Comparison of ENCODE assay signal across 30 cellular contexts in the genomic region with DNA sequence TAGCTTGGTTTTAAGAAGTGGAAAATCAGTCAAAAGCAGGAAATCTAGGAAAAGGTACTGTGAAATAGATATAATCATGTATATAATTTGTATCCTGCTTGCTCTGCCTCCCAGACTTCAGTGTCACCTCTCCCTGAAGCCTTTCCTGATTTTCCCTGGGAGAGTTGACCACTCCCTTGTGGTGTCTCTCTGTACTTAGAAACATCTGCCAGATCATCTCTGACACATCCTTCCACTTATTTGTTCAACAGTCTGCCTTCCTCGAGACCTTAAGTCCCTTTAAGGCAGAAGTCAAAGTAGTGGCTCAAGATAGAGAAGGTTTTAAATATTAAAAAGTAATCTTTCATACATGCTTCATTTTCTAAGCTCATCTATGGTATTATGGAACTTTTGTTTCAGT.
DNase-seq lines count a peak whose midpoint lies in the region; ATAC-seq and TF ChIP-seq lines count a peak whose summit lies in the region.
"Had no signal": no experiment of that assay in that cellular context is flagged by ENCODE, and none has a peak within 500 bp of the region (broad histone marks: within the 10 kb centered on the region; RNA-seq: fewer than 3 reads in every experiment).

No MANE protein-coding gene starts in this region.

- H3K9me3 Mint-ChIP-seq in stimulated activated naive B cell treated with anti-CD40 and anti-IgM and Interleukin-4, amounts not matched to agents 10 μg/mL and 1 μg/mL and 100 μg/mL, for 72 hours, result no peaks in the 10 kb centered on the region
- H3K9me3 Mint-ChIP-seq: central memory CD8-positive, alpha-beta T cell; HFFc6; type B pancreatic cell had no signal

- peaks cover 16 to 26% of the 10 kb centered on the region in 2 donors for H3K36me3 Mint-ChIP-seq in stimulated activated naive B cell treated with anti-CD40 and anti-IgM and Interleukin-4, amounts not matched to agents 10 μg/mL and 1 μg/mL and 100 μg/mL, for 72 hours

- TF ChIP-seq CTCF in A673 (conservative IDR thresholded peaks at IDR 0.05; ENCODE audit: low read depth, low read length) (no peak), foreskin keratinocyte (conservative IDR thresholded peaks at IDR 0.05) (no peak)

- H3K4me1 Mint-ChIP-seq in stimulated activated naive B cell treated with anti-CD40 and anti-IgM and Interleukin-4, amounts not matched to agents 10 μg/mL and 1 μg/mL and 100 μg/mL, for 72 hours, result peaks cover 0 to 3% of the 10 kb centered on the region in 2 donors

- no peaks in the 10 kb centered on the region for H3K9me3 ChIP-seq in A673 (ENCODE audit: low read depth, low read length, poor library complexity, severe bottlenecking)
- H3K9me3 ChIP-seq: BLaER1, right atrium auricular region, SK-N-SH, spleen had no signal

- peak overlapping the region; percentile 1 for H3K4me3 ChIP-seq in A673 (ENCODE audit: low read depth, low read length, poor library complexity, severe bottlenecking)
- H3K4me3 ChIP-seq: BLaER1, lung, right atrium auricular region, spleen had no signal

- POLR2A ChIA-PET in A673 (lab: Charles Lee; ENCODE audit: low non-redundant PET), result no interaction called here

- peak; percentile 63 for DNase-seq in A673 (ENCODE audit: low spot score)
- peak; percentile 7 for DNase-seq in HCEC 1CT
- peak; percentile 27 for DNase-seq in RPMI7951 (ENCODE audit: low read depth)
- peak in 1 of 2 donors; percentile 9 for DNase-seq in foreskin keratinocyte
- DNase-seq in NCI-H510A treated with DMSO at 0.1 percent for 48 hours (lab: John Stamatoyannopoulos, UW), result no peak
- DNase-seq in stimulated activated naive B cell treated with anti-CD40 and anti-IgM and Interleukin-4, amounts not matched to agents 10 μg/mL and 1 μg/mL and 100 μg/mL, for 72 hours, result no peak
- DNase-seq: activated CD4-positive, alpha-beta T cell treated with anti-CD3 and anti-CD28 coated beads for 48 hours; activated CD8-positive, alpha-beta memory T cell treated with anti-CD3 and anti-CD28 coated beads for 24 hours; activated effector memory CD4-positive, alpha-beta T cell treated with anti-CD3 and anti-CD28 coated beads, Interleukin-2, amount 50 U/mL, for 16 hours; dermis blood vessel endothelial cell; DMS79; HFFc6; Kasumi-1; NCI-H1048; NCI-H1694 treated with DMSO at 0.1 percent for 48 hours; NCI-H2171; NCI-H526; SK-N-SH; spleen; substantia nigra; T-helper 2 cell had no signal

- H3K27me3 Mint-ChIP-seq in stimulated activated naive B cell treated with anti-CD40 and anti-IgM and Interleukin-4, amounts not matched to agents 10 μg/mL and 1 μg/mL and 100 μg/mL, for 72 hours, result no peaks in the 10 kb centered on the region
- H3K27me3 Mint-ChIP-seq: central memory CD8-positive, alpha-beta T cell; type B pancreatic cell had no signal

- H3K27me3 ChIP-seq in A673 (replicated peaks; ENCODE audit: insufficient read depth, low read depth, low read length, poor library complexity), result no peaks in the 10 kb centered on the region
- H3K27me3 ChIP-seq in foreskin keratinocyte, result no peaks in the 10 kb centered on the region
- H3K27me3 ChIP-seq: BLaER1, right atrium auricular region, spleen had no signal

- no peaks in the 10 kb centered on the region for H3K36me3 ChIP-seq in A673 (ENCODE audit: insufficient read depth, low read length, poor library complexity, severe bottlenecking)
- H3K36me3 ChIP-seq: right atrium auricular region had no signal

- H3K27ac Mint-ChIP-seq in stimulated activated naive B cell treated with anti-CD40 and anti-IgM and Interleukin-4, amounts not matched to agents 10 μg/mL and 1 μg/mL and 100 μg/mL, for 72 hours, result no peak overlapping the region
- H3K27ac Mint-ChIP-seq: HFFc6, type B pancreatic cell had no signal

- CTCF ChIA-PET in A673 (lab: Charles Lee), result no interaction called here

- H3K4me1 ChIP-seq in A673 (ENCODE audit: insufficient read depth, low read length, poor library complexity, severe bottlenecking), result peaks cover 75% of the 10 kb centered on the region
- H3K4me1 ChIP-seq in foreskin keratinocyte, result no peaks in the 10 kb centered on the region
- H3K4me1 ChIP-seq: right atrium auricular region, spleen had no signal

- no peak overlapping the region for H3K4me3 Mint-ChIP-seq in stimulated activated naive B cell treated with anti-CD40 and anti-IgM and Interleukin-4, amounts not matched to agents 10 μg/mL and 1 μg/mL and 100 μg/mL, for 72 hours
- H3K4me3 Mint-ChIP-seq: central memory CD8-positive, alpha-beta T cell; HFFc6; neural crest cell; type B pancreatic cell had no signal

- ATAC-seq in foreskin keratinocyte (peak; percentile 38), HG03139 (IDR thresholded peaks at IDR 0.05; ENCODE audit: unreplicated experiment) (no peak), GM21367 (IDR thresholded peaks at IDR 0.05; ENCODE audit: unreplicated experiment) (no peak)
- no peak for ATAC-seq in stimulated activated naive B cell treated with anti-CD40 and anti-IgM and Interleukin-4, amounts not matched to agents 10 μg/mL and 1 μg/mL and 100 μg/mL, for 72 hours (replicated peaks)

- intact Hi-C loops in A673 (cut with micrococcal nuclease; ENCODE audit: unreplicated experiment), result no loop called here

- BruUV-seq in A673 (replicated peaks; lab: Mats Ljungman, UMichigan), result no TSS peak

- peak overlapping the region; percentile 74 for H3K27ac ChIP-seq in A673 (ENCODE audit: low read depth, low read length, poor library complexity, severe bottlenecking)
- H3K27ac ChIP-seq in foreskin keratinocyte, result no peak overlapping the region
- H3K27ac ChIP-seq: BLaER1, right atrium auricular region, RWPE1, spleen had no signal

Comparison
In these comparisons a context has a peak if more than half of its experiments do, and no peak if none do; other contexts are left out.
1. DNase-seq: peak in A673 (single experiment), HCEC 1CT (single experiment) and RPMI7951 (single experiment); none in NCI-H510A treated with DMSO at 0.1 percent for 48 hours (single experiment) and stimulated activated naive B cell treated with anti-CD40 and anti-IgM and Interleukin-4, amounts not matched to agents 10 μg/mL and 1 μg/mL and 100 μg/mL, for 72 hours (single experiment).